Comparison of ENCODE assay signal across 2 cellular contexts in the genomic region with DNA sequence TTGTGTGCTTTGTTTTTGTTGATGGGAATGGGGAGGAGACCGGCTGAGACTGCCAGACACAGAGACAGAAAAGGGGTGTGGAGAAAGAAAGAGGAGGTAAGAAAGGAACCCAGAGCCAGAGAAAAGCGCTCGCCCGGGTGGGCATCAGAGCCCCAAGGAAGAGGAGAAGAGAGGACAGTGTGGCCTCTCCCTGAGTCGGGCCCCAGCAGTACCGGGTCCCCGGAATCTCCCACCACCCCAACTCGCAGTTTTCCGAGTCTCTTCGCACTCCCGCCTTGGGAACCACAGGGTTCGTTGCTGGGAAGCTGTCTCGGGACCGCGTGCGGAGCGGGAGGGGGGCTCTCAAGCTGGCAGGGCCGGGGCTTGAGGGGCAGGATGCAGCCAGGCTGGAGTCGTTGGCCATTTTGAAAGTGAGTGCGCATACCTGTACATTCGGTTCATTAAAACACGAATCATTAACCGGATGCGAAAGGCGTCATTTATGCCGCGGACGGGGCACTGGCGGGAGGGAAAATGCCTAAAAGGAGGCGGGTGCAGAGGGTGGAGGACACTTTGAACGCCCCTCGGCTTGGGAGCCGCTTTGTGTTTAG.
TF ChIP-seq lines count a peak whose summit lies in the region.

No MANE protein-coding gene starts in this region.

TF ChIP-seq in GM23338, 12 proteins besides CTCF, POLR2A, EP300 and RAD21 (continues in another document):
- TF ChIP-seq EZH2phosphoT487 (IDR thresholded peaks at IDR 0.05; ENCODE audit: unreplicated experiment) (peak; percentile 58), CREB1 (CRISPR knock-in tag; IDR thresholded peaks at IDR 0.05; ENCODE audit: low read depth) (no peak), REST (IDR thresholded peaks at IDR 0.05; ENCODE audit: unreplicated experiment) (no peak), STAT1 (IDR thresholded peaks at IDR 0.05; ENCODE audit: unreplicated experiment) (no peak), JUNB (IDR thresholded peaks at IDR 0.05; ENCODE audit: unreplicated experiment) (no peak), NANOG (IDR thresholded peaks at IDR 0.05; ENCODE audit: borderline replicate concordance) (no peak), ZNF331 (CRISPR knock-in tag; IDR thresholded peaks at IDR 0.05; ENCODE audit: low read depth) (no peak), POLR2AphosphoS5 (IDR thresholded peaks at IDR 0.05; ENCODE audit: low read depth) (no peak), ZNF114 (CRISPR knock-in tag; IDR thresholded peaks at IDR 0.05) (no peak)
- TF ChIP-seq, protein P1, sequence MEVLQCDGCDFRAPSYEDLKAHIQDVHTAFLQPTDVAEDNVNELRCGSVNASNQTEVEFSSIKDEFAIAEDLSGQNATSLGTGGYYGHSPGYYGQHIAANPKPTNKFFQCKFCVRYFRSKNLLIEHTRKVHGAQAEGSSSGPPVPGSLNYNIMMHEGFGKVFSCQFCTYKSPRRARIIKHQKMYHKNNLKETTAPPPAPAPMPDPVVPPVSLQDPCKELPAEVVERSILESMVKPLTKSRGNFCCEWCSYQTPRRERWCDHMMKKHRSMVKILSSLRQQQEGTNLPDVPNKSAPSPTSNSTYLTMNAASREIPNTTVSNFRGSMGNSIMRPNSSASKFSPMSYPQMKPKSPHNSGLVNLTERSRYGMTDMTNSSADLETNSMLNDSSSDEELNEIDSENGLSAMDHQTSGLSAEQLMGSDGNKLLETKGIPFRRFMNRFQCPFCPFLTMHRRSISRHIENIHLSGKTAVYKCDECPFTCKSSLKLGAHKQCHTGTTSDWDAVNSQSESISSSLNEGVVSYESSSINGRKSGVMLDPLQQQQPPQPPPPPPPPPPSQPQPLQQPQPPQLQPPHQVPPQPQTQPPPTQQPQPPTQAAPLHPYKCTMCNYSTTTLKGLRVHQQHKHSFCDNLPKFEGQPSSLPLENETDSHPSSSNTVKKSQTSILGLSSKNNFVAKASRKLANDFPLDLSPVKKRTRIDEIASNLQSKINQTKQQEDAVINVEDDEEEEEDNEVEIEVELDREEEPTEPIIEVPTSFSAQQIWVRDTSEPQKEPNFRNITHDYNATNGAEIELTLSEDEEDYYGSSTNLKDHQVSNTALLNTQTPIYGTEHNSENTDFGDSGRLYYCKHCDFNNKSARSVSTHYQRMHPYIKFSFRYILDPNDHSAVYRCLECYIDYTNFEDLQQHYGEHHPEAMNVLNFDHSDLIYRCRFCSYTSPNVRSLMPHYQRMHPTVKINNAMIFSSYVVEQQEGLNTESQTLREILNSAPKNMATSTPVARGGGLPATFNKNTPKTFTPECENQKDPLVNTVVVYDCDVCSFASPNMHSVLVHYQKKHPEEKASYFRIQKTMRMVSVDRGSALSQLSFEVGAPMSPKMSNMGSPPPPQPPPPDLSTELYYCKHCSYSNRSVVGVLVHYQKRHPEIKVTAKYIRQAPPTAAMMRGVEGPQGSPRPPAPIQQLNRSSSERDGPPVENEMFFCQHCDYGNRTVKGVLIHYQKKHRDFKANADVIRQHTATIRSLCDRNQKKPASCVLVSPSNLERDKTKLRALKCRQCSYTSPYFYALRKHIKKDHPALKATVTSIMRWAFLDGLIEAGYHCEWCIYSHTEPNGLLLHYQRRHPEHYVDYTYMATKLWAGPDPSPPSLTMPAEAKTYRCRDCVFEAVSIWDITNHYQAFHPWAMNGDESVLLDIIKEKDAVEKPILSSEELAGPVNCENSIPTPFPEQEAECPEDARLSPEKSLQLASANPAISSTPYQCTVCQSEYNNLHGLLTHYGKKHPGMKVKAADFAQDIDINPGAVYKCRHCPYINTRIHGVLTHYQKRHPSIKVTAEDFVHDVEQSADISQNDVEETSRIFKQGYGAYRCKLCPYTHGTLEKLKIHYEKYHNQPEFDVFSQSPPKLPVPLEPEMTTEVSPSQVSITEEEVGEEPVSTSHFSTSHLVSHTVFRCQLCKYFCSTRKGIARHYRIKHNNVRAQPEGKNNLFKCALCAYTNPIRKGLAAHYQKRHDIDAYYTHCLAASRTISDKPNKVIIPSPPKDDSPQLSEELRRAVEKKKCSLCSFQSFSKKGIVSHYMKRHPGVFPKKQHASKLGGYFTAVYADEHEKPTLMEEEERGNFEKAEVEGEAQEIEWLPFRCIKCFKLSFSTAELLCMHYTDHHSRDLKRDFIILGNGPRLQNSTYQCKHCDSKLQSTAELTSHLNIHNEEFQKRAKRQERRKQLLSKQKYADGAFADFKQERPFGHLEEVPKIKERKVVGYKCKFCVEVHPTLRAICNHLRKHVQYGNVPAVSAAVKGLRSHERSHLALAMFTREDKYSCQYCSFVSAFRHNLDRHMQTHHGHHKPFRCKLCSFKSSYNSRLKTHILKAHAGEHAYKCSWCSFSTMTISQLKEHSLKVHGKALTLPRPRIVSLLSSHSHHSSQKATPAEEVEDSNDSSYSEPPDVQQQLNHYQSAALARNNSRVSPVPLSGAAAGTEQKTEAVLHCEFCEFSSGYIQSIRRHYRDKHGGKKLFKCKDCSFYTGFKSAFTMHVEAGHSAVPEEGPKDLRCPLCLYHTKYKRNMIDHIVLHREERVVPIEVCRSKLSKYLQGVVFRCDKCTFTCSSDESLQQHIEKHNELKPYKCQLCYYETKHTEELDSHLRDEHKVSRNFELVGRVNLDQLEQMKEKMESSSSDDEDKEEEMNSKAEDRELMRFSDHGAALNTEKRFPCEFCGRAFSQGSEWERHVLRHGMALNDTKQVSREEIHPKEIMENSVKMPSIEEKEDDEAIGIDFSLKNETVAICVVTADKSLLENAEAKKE (CRISPR knock-in tag; IDR thresholded peaks at IDR 0.05) = no peak

TF ChIP-seq in H1, 55 proteins besides CTCF, POLR2A, EP300 and RAD21:
- peak; percentile 83 for TF ChIP-seq RNF2 (IDR thresholded peaks at IDR 0.05; ENCODE audit: borderline replicate concordance, low read depth, low read length, missing control alignments, poor library complexity, severe bottlenecking)
- TF ChIP-seq, protein P2, sequence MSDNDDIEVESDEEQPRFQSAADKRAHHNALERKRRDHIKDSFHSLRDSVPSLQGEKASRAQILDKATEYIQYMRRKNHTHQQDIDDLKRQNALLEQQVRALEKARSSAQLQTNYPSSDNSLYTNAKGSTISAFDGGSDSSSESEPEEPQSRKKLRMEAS (IDR thresholded peaks at IDR 0.05) = peak; percentile 33; the same call in 1 of the 2 replicates
- TF ChIP-seq SUZ12 (IDR thresholded peaks at IDR 0.05; ENCODE audit: low read length) = peak; percentile 91
- peak; percentile 84; the same call in 1 of the 2 replicates for TF ChIP-seq CBX8 (IDR thresholded peaks at IDR 0.05; ENCODE audit: borderline replicate concordance, low read depth, low read length)
- TF ChIP-seq TAF1 (IDR thresholded peaks at IDR 0.05; ENCODE audit: low read depth, low read length) = no peak
- no peak for TF ChIP-seq RBBP5 (IDR thresholded peaks at IDR 0.05; ENCODE audit: borderline replicate concordance, low read depth, low read length)
- TF ChIP-seq EZH2 (IDR thresholded peaks at IDR 0.05; ENCODE audit: low read depth, low read length, severe bottlenecking) = peak; percentile 97
- TF ChIP-seq, protein P3, sequence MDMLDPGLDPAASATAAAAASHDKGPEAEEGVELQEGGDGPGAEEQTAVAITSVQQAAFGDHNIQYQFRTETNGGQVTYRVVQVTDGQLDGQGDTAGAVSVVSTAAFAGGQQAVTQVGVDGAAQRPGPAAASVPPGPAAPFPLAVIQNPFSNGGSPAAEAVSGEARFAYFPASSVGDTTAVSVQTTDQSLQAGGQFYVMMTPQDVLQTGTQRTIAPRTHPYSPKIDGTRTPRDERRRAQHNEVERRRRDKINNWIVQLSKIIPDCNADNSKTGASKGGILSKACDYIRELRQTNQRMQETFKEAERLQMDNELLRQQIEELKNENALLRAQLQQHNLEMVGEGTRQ (IDR thresholded peaks at IDR 0.05; ENCODE audit: low read length) = no peak
